28 cellular contexts compared by ENCODE assay signal in genomic region chr20:51667002-51667408, GRCh38.
DNase-seq lines count a peak whose midpoint lies in the region; ATAC-seq and TF ChIP-seq lines count a peak whose summit lies in the region.
"Had no signal": no experiment of that assay in that cellular context is flagged by ENCODE, and none has a peak within 500 bp of the region (broad histone marks: within the 10 kb centered on the region; RNA-seq: fewer than 3 reads in every experiment).

No MANE protein-coding gene starts in this region.

- H3K27ac Mint-ChIP-seq in stimulated activated naive CD8-positive, alpha-beta T cell treated with anti-CD3 and anti-CD28 coated beads, Interleukin-15, amount 100 ng/mL, for 72 hours: no peak overlapping the region
- H3K27ac Mint-ChIP-seq: activated CD4-positive, alpha-beta memory T cell treated with anti-CD3 and anti-CD28 coated beads, Interleukin-2, amount 10 ng/mL, durations not matched to agents 7 days and 5 days; nephron progenitor cell; stimulated activated naive CD8-positive, alpha-beta T cell treated with anti-CD3 and anti-CD28 coated beads, Interleukin-15, Interleukin-2, amounts not matched to agents 100 ng/mL and 50 ng/mL, for 24 hours had no signal

- H3K27me3 ChIP-seq in upper lobe of right lung (no peaks in the 10 kb centered on the region), HAP-1 (ENCODE audit: low read depth) (no peaks in the 10 kb centered on the region)
- H3K27me3 ChIP-seq: BLaER1 treated with 17β-estradiol and CSF1 and Interleukin-3, amounts not matched to agents 10 nM and 100 nM; breast epithelium; esophagus muscularis mucosa; right lobe of liver; thyroid gland had no signal

- H3K36me3 ChIP-seq in upper lobe of right lung (peaks cover 13% of the 10 kb centered on the region), HAP-1 (replicated peaks) (peaks cover 27% of the 10 kb centered on the region)
- H3K36me3 ChIP-seq: breast epithelium had no signal

- H3K9me3 Mint-ChIP-seq in stimulated activated naive CD8-positive, alpha-beta T cell treated with anti-CD3 and anti-CD28 coated beads, Interleukin-15, amount 100 ng/mL, for 72 hours: no peaks in the 10 kb centered on the region
- H3K9me3 Mint-ChIP-seq: activated CD4-positive, alpha-beta memory T cell treated with anti-CD3 and anti-CD28 coated beads, Interleukin-2, amount 10 ng/mL, durations not matched to agents 7 days and 5 days; nephron progenitor cell; stimulated activated naive CD8-positive, alpha-beta T cell treated with anti-CD3 and anti-CD28 coated beads, Interleukin-15, Interleukin-2, amounts not matched to agents 100 ng/mL and 50 ng/mL, for 24 hours had no signal

- in situ Hi-C loops in HAP-1 (cut with MboI; ENCODE audit: low sequenced_read_pairs): no loop called here

- H3K9me3 ChIP-seq in upper lobe of right lung (no peaks in the 10 kb centered on the region), HAP-1 (no peaks in the 10 kb centered on the region)
- H3K9me3 ChIP-seq: BLaER1 treated with 17β-estradiol and CSF1 and Interleukin-3, amounts not matched to agents 10 nM and 100 nM; breast epithelium; esophagus muscularis mucosa; left ventricle myocardium inferior; right lobe of liver; thyroid gland had no signal

- DNase-seq in stimulated activated naive CD8-positive, alpha-beta T cell treated with anti-CD3 and anti-CD28 coated beads, Interleukin-15, amount 100 ng/mL, for 72 hours: no peak
- DNase-seq in stimulated activated naive CD8-positive, alpha-beta T cell treated with anti-CD3 and anti-CD28 coated beads, Interleukin-15, Interleukin-2, amounts not matched to agents 100 U/mL and 50 U/mL, for 24 hours: no peak
- DNase-seq in MV-4-11 (lab: John Stamatoyannopoulos, UW) (peak; percentile 3), fibroblast of villous mesenchyme (ENCODE audit: low read depth) (peak; percentile 79), upper lobe of right lung (no peak), left lobe of liver (ENCODE audit: low spot score) (no peak), HAP-1 (ENCODE audit: low spot score in 2 of 2) (no peak)
- no peak for DNase-seq in stimulated activated CD4-positive, alpha-beta T cell treated with anti-CD3 and anti-CD28 coated beads, Interleukin-1b, Interleukin-23, amount 100 ng/mL, for 48 hours
- DNase-seq: activated CD4-positive, alpha-beta memory T cell treated with anti-CD3 and anti-CD28 coated beads, Interleukin-2, amount 10 ng/mL, durations not matched to agents 7 days and 5 days; activated CD4-positive, CD25-positive, alpha-beta regulatory T cell; activated naive CD4-positive, alpha-beta T cell treated with Interleukin-2 at 50 U/mL for 16 hours; activated T-cell treated with anti-CD3 and anti-CD28 coated beads for 4 hours; amygdala; effector CD8-positive, alpha-beta T cell; KBM-7; left ventricle myocardium inferior; NCI-H146; NCI-H2171; nephron progenitor cell; OCI-M1; right lobe of liver; T-helper 9 cell; thyroid gland had no signal

- H3K4me1 Mint-ChIP-seq in stimulated activated naive CD8-positive, alpha-beta T cell treated with anti-CD3 and anti-CD28 coated beads, Interleukin-15, amount 100 ng/mL, for 72 hours: peaks cover 11% of the 10 kb centered on the region

- TF ChIP-seq CTCF in fibroblast of villous mesenchyme (IDR thresholded peaks at IDR 0.05; ENCODE audit: insufficient read depth, low read depth, low read length) (no peak), upper lobe of right lung (IDR thresholded peaks at IDR 0.05) (no peak)

- H3K4me3 ChIP-seq in fibroblast of villous mesenchyme (ENCODE audit: low read depth, low read length) (no peak overlapping the region), upper lobe of right lung (no peak overlapping the region), HAP-1 (no peak overlapping the region)
- H3K4me3 ChIP-seq: BLaER1 treated with 17β-estradiol and CSF1 and Interleukin-3, amounts not matched to agents 10 nM and 100 nM; breast epithelium; esophagus muscularis mucosa; left ventricle myocardium inferior; right lobe of liver; thyroid gland had no signal

- peak; percentile 40 for ATAC-seq in stimulated activated naive CD8-positive, alpha-beta T cell treated with anti-CD3 and anti-CD28 coated beads, Interleukin-15, amount 100 ng/mL, for 72 hours
- no peak for ATAC-seq in stimulated activated naive CD8-positive, alpha-beta T cell treated with anti-CD3 and anti-CD28 coated beads, Interleukin-15, Interleukin-2, amounts not matched to agents 100 U/mL and 50 U/mL, for 24 hours
- peak; percentile 7 for ATAC-seq in upper lobe of right lung
- ATAC-seq in left lobe of liver: no peak
- ATAC-seq: right lobe of liver had no signal

- no peak overlapping the region for H3K27ac ChIP-seq in upper lobe of right lung
- H3K27ac ChIP-seq: BLaER1 treated with 17β-estradiol and CSF1 and Interleukin-3, amounts not matched to agents 10 nM and 100 nM; breast epithelium; esophagus muscularis mucosa; left ventricle myocardium inferior; parathyroid adenoma; right lobe of liver; thyroid gland had no signal

- H3K27me3 Mint-ChIP-seq in stimulated activated naive CD8-positive, alpha-beta T cell treated with anti-CD3 and anti-CD28 coated beads, Interleukin-15, amount 100 ng/mL, for 72 hours: peaks cover 30% of the 10 kb centered on the region

- H3K4me3 Mint-ChIP-seq in stimulated activated naive CD8-positive, alpha-beta T cell treated with anti-CD3 and anti-CD28 coated beads, Interleukin-15, amount 100 ng/mL, for 72 hours: no peak overlapping the region
- H3K4me3 Mint-ChIP-seq: activated CD4-positive, alpha-beta memory T cell treated with anti-CD3 and anti-CD28 coated beads, Interleukin-2, amount 10 ng/mL, durations not matched to agents 7 days and 5 days; nephron progenitor cell; stimulated activated naive CD8-positive, alpha-beta T cell treated with anti-CD3 and anti-CD28 coated beads, Interleukin-15, Interleukin-2, amounts not matched to agents 100 ng/mL and 50 ng/mL, for 24 hours had no signal

- intact Hi-C loops in upper lobe of right lung (cut with DNase I): no loop called here

- no peaks in the 10 kb centered on the region for H3K4me1 ChIP-seq in upper lobe of right lung
- H3K4me1 ChIP-seq in HAP-1: no peaks in the 10 kb centered on the region
- H3K4me1 ChIP-seq: breast epithelium, esophagus muscularis mucosa, left ventricle myocardium inferior, parathyroid adenoma, right lobe of liver, thyroid gland had no signal

Comparison
In these comparisons a context has a peak if more than half of its experiments do, and no peak if none do; other contexts are left out.
1. ATAC-seq: peak in stimulated activated naive CD8-positive, alpha-beta T cell treated with anti-CD3 and anti-CD28 coated beads, Interleukin-15, amount 100 ng/mL, for 72 hours (single experiment) and upper lobe of right lung (single experiment); none in stimulated activated naive CD8-positive, alpha-beta T cell treated with anti-CD3 and anti-CD28 coated beads, Interleukin-15, Interleukin-2, amounts not matched to agents 100 U/mL and 50 U/mL, for 24 hours (single experiment) and left lobe of liver (single experiment).
2. DNase-seq: peak in MV-4-11 (single experiment) and fibroblast of villous mesenchyme (single experiment); none in stimulated activated naive CD8-positive, alpha-beta T cell treated with anti-CD3 and anti-CD28 coated beads, Interleukin-15, amount 100 ng/mL, for 72 hours (0 of 2), stimulated activated naive CD8-positive, alpha-beta T cell treated with anti-CD3 and anti-CD28 coated beads, Interleukin-15, Interleukin-2, amounts not matched to agents 100 U/mL and 50 U/mL, for 24 hours (single experiment), upper lobe of right lung (single experiment), left lobe of liver (single experiment), stimulated activated CD4-positive, alpha-beta T cell treated with anti-CD3 and anti-CD28 coated beads, Interleukin-1b, Interleukin-23, amount 100 ng/mL, for 48 hours (single experiment) and HAP-1 (0 of 2).